Comparison of ENCODE assay signal across 18 cellular contexts in the genomic region with DNA sequence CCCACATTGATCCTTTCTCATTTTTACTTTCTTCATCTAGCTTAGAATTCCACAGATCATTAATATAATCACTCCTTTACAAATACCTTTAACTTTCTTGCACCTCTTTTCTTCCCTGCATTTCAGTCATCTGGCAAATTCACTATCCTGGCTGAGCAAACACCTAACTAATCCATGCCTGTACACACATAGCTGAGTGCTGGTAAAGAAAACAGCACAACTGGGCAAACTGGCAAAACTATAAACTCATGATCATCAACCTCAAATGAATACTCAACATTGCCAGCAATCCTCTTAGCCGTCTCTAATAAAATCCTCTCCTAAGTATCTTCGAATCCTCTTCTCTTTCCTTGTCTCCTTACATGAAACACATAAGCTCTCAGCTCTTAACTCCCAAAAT. TPM values are rescaled to one million over a fixed set of nuclear protein-coding genes. Genes with fewer than 3 reads are reported as not detected.
DNase-seq lines count a peak whose midpoint lies in the region; ATAC-seq and TF ChIP-seq lines count a peak whose summit lies in the region.
"Had no signal": no experiment of that assay in that cellular context is flagged by ENCODE, and none has a peak within 500 bp of the region (broad histone marks: within the 10 kb centered on the region; RNA-seq: fewer than 3 reads in every experiment).

No MANE protein-coding gene starts in this region.

- TF ChIP-seq CTCF in Calu3 (IDR thresholded peaks at IDR 0.05; ENCODE audit: unreplicated experiment) (no peak), natural killer cell (IDR thresholded peaks at IDR 0.05) (no peak), left ventricle myocardium inferior (IDR thresholded peaks at IDR 0.05; ENCODE audit: borderline replicate concordance) (no peak), upper lobe of right lung (IDR thresholded peaks at IDR 0.05) (no peak)

- H3K27ac Mint-ChIP-seq in CD4-positive, CD25-positive, alpha-beta regulatory T cell = peak overlapping the region; percentile 32 to 79 (median 52)
- peak overlapping the region; percentile 46 for H3K27ac Mint-ChIP-seq in Calu3 (ENCODE audit: unreplicated experiment)
- peak overlapping the region; percentile 72 for H3K27ac Mint-ChIP-seq in activated naive CD8-positive, alpha-beta T cell
- peak overlapping the region; percentile 14 to 71 for H3K27ac Mint-ChIP-seq in natural killer cell
- H3K27ac Mint-ChIP-seq: activated B cell treated with CpG ODN at 0.5 μM for 24 hours had no signal

- H3K27ac ChIP-seq in CD4-positive, CD25-positive, alpha-beta regulatory T cell (ENCODE audit: insufficient read depth, low read length, poor library complexity, severe bottlenecking) = no peak overlapping the region
- no peak overlapping the region for H3K27ac ChIP-seq in left ventricle myocardium inferior (replicated peaks)
- H3K27ac ChIP-seq in upper lobe of right lung = no peak overlapping the region
- H3K27ac ChIP-seq: ascending aorta, esophagus muscularis mucosa, thoracic aorta had no signal

- H3K9me3 Mint-ChIP-seq in CD4-positive, CD25-positive, alpha-beta regulatory T cell = no peaks in the 10 kb centered on the region
- H3K9me3 Mint-ChIP-seq in Calu3 (ENCODE audit: low read depth, unreplicated experiment) = no peaks in the 10 kb centered on the region
- no peaks in the 10 kb centered on the region for H3K9me3 Mint-ChIP-seq in activated naive CD8-positive, alpha-beta T cell (ENCODE audit: low read depth)
- H3K9me3 Mint-ChIP-seq in natural killer cell = no peaks in the 10 kb centered on the region
- H3K9me3 Mint-ChIP-seq: activated B cell treated with CpG ODN at 0.5 μM for 24 hours had no signal

- H3K36me3 ChIP-seq in CD4-positive, CD25-positive, alpha-beta regulatory T cell (ENCODE audit: control insufficient read depth, insufficient read depth, low read length) = peaks cover 73% of the 10 kb centered on the region
- H3K36me3 ChIP-seq in left ventricle myocardium inferior (peaks cover 74% of the 10 kb centered on the region), upper lobe of right lung (peaks cover 65% of the 10 kb centered on the region)

- no peaks in the 10 kb centered on the region for H3K27me3 ChIP-seq in CD4-positive, CD25-positive, alpha-beta regulatory T cell (ENCODE audit: control insufficient read depth, insufficient read depth, low read length)
- no peaks in the 10 kb centered on the region for H3K27me3 ChIP-seq in left ventricle myocardium inferior (ENCODE audit: low read depth)
- H3K27me3 ChIP-seq in upper lobe of right lung = no peaks in the 10 kb centered on the region
- H3K27me3 ChIP-seq: ascending aorta, esophagus muscularis mucosa had no signal

- no peak overlapping the region for H3K4me3 ChIP-seq in CD4-positive, CD25-positive, alpha-beta regulatory T cell (ENCODE audit: low read depth, low read length)
- H3K4me3 ChIP-seq in left ventricle myocardium inferior = no peak overlapping the region
- no peak overlapping the region for H3K4me3 ChIP-seq in upper lobe of right lung
- H3K4me3 ChIP-seq: ascending aorta, esophagus muscularis mucosa, thoracic aorta had no signal

- intact Hi-C loops in Calu3 (cut with micrococcal nuclease; ENCODE audit: unreplicated experiment) (no loop called here), natural killer cell (cut with micrococcal nuclease) (no loop called here), left ventricle myocardium inferior (cut with micrococcal nuclease) (no loop called here), upper lobe of right lung (cut with DNase I) (no loop called here)

- ATAC-seq in CD4-positive, CD25-positive, alpha-beta regulatory T cell (ENCODE audit: low read depth in 2 of 2) = no peak
- ATAC-seq in natural killer cell = no peak
- ATAC-seq in activated CD4-positive, CD25-positive, alpha-beta regulatory T cell treated with anti-CD3 and anti-CD28 coated beads, Interleukin-2, amount 50 U/mL, for 24 hours = no peak
- no peak for ATAC-seq in upper lobe of right lung

- H3K4me1 ChIP-seq in CD4-positive, CD25-positive, alpha-beta regulatory T cell (ENCODE audit: control insufficient read depth, insufficient read depth, low read length, poor library complexity, severe bottlenecking) = no peaks in the 10 kb centered on the region
- H3K4me1 ChIP-seq in left ventricle myocardium inferior = peaks cover 20% of the 10 kb centered on the region
- no peaks in the 10 kb centered on the region for H3K4me1 ChIP-seq in upper lobe of right lung
- H3K4me1 ChIP-seq: ascending aorta had no signal

- H3K9me3 ChIP-seq in CD4-positive, CD25-positive, alpha-beta regulatory T cell (ENCODE audit: control insufficient read depth in 2 of 2, low read length in 2 of 2) = no peaks in the 10 kb centered on the region
- H3K9me3 ChIP-seq in left ventricle myocardium inferior (replicated peaks) (no peaks in the 10 kb centered on the region), upper lobe of right lung (no peaks in the 10 kb centered on the region)
- H3K9me3 ChIP-seq: ascending aorta, esophagus muscularis mucosa, thoracic aorta had no signal

- no peak overlapping the region for H3K4me3 Mint-ChIP-seq in CD4-positive, CD25-positive, alpha-beta regulatory T cell
- H3K4me3 Mint-ChIP-seq in Calu3 (ENCODE audit: low read depth, unreplicated experiment) (no peak overlapping the region), natural killer cell (no peak overlapping the region)
- H3K4me3 Mint-ChIP-seq in activated naive CD8-positive, alpha-beta T cell = no peak overlapping the region
- H3K4me3 Mint-ChIP-seq: activated B cell treated with CpG ODN at 0.5 μM for 24 hours had no signal

- no TSS peak for BruUV-seq in Calu3 (replicated peaks; lab: Mats Ljungman, UMichigan)

- no peak for DNase-seq in CD4-positive, CD25-positive, alpha-beta regulatory T cell
- DNase-seq in Calu3 = no peak
- no peak for DNase-seq in natural killer cell
- no peak for DNase-seq in left ventricle myocardium inferior
- DNase-seq in upper lobe of right lung = no peak
- DNase-seq: activated B cell treated with CpG ODN at 0.5 μM for 24 hours; effector CD4-positive, alpha-beta T cell; EL; mesendoderm; NCI-H1048; NCI-H2081 treated with DMSO at 0.1 percent for 48 hours; NCI-H526; SHP77 had no signal

- CTCF ChIA-PET in Calu3 (lab: Charles Lee) = no interaction called here

- H3K4me1 Mint-ChIP-seq in CD4-positive, CD25-positive, alpha-beta regulatory T cell = peaks cover 23 to 36% (median 28%) of the 10 kb centered on the region in 4 donors
- H3K4me1 Mint-ChIP-seq in Calu3 (ENCODE audit: low read depth, unreplicated experiment) = peaks cover 10% of the 10 kb centered on the region
- peaks cover 28% of the 10 kb centered on the region for H3K4me1 Mint-ChIP-seq in activated naive CD8-positive, alpha-beta T cell (ENCODE audit: low read depth)
- H3K4me1 Mint-ChIP-seq in natural killer cell = peaks cover 44 to 51% of the 10 kb centered on the region in 2 donors

- H3K27me3 Mint-ChIP-seq in CD4-positive, CD25-positive, alpha-beta regulatory T cell = no peaks in the 10 kb centered on the region
- no peaks in the 10 kb centered on the region for H3K27me3 Mint-ChIP-seq in Calu3 (ENCODE audit: unreplicated experiment)
- H3K27me3 Mint-ChIP-seq in activated naive CD8-positive, alpha-beta T cell = no peaks in the 10 kb centered on the region
- no peaks in the 10 kb centered on the region for H3K27me3 Mint-ChIP-seq in natural killer cell (ENCODE audit: low read depth in 2 of 2)
- H3K27me3 Mint-ChIP-seq: activated B cell treated with CpG ODN at 0.5 μM for 24 hours had no signal

- peaks cover 48% of the 10 kb centered on the region for H3K36me3 Mint-ChIP-seq in CD4-positive, CD25-positive, alpha-beta regulatory T cell
- H3K36me3 Mint-ChIP-seq in Calu3 (ENCODE audit: insufficient read depth, unreplicated experiment) = peaks cover 27% of the 10 kb centered on the region
- peaks cover 14% of the 10 kb centered on the region for H3K36me3 Mint-ChIP-seq in activated naive CD8-positive, alpha-beta T cell
- no peaks in the 10 kb centered on the region for H3K36me3 Mint-ChIP-seq in natural killer cell

RNA-seq across cellular contexts. Expression of a gene that starts 52.4 kb away (rescaled TPM):
- 194 TPM for total RNA-seq in CD4-positive, CD25-positive, alpha-beta regulatory T cell
- polyA plus RNA-seq in CD4-positive, CD25-positive, alpha-beta regulatory T cell = 10 to 100 TPM; 19.9 to 25.8 (median 23.2) TPM
- total RNA-seq in Calu3 (2022) (116 and 124 TPM in 2 replicates), natural killer cell (100 to 1,000 TPM; 262 to 291 (median 285) TPM), left ventricle myocardium inferior (133 TPM), upper lobe of right lung (193 TPM)
